Comparison of ENCODE assay signal across 20 cellular contexts in genomic region chr7:69856991-69857390, GRCh38.
"Had no signal": no experiment of that assay in that cellular context is flagged by ENCODE, and none has a peak within 500 bp of the region (broad histone marks: within the 10 kb centered on the region; RNA-seq: fewer than 3 reads in every experiment).

No MANE protein-coding gene starts in this region.

- H3K4me3 Mint-ChIP-seq: IgD-negative memory B cell had no signal

- H3K4me2 ChIP-seq: KMS-11 had no signal

- DNase-seq: Kasumi-1, MM.1S, NCI-H1092 treated with DMSO at 0.1 percent for 48 hours, NCI-H1436, NCI-H187, NCI-H2029, NCI-H2081 treated with DMSO at 0.1 percent for 48 hours, NCI-H345, NCI-H446 treated with DMSO at 0.1 percent for 48 hours, NCI-H510A treated with DMSO at 0.1 percent for 48 hours, NCI-H526, Right ventricle myocardium superior, RPMI8226, SIG-M5 had no signal

- H3K9ac ChIP-seq: KMS-11 had no signal

- H3K27ac Mint-ChIP-seq: IgD-negative memory B cell had no signal

- H3K4me3 ChIP-seq: K562, SJSA1, SK-N-MC had no signal

- H3K36me3 ChIP-seq: SJSA1 had no signal

- H3K27me3 ChIP-seq: SJSA1 had no signal

- H3K27me3 Mint-ChIP-seq: IgD-negative memory B cell had no signal

- H3K9me3 ChIP-seq: SJSA1 had no signal

- H3K27ac ChIP-seq: HL-60, KMS-11, SJSA1, SK-N-MC had no signal

- H3K36me3 Mint-ChIP-seq: IgD-negative memory B cell had no signal

- H3K4me1 ChIP-seq: SJSA1 had no signal
